Comparison of ENCODE assay signal across 8 cellular contexts in the genomic region with DNA sequence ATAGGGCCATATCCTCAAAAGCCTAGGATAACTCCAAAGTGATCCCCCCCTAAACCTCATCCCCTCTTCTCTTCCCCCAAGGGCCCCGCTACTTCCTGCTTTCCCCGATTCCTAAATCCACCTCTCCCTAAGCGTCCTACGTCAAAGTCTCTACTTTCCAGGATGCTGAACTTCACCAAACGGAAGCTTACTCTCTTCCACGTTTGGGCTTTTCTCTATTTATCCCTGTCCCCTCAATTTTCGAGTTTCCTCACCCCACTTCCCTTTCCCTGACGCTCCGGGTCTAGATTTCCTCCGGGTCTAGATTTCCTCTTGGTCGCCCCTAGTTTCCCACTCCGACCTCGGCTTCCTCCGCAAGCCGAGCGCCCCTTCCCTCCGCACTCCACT. TPM values are rescaled to one million over a fixed set of nuclear protein-coding genes. Genes with fewer than 3 reads are reported as not detected.
DNase-seq lines count a peak whose midpoint lies in the region; ATAC-seq and TF ChIP-seq lines count a peak whose summit lies in the region.

No MANE protein-coding gene starts in this region.

- no peak for TF ChIP-seq POLR2A in thyroid gland (IDR thresholded peaks at IDR 0.05)

- WGBS in thyroid gland, 2 donors, result 1% methylated on average over 17 of the region's 17 CpGs

- ATAC-seq in left lung (peak; percentile 13), HG03108 (IDR thresholded peaks at IDR 0.05; ENCODE audit: unreplicated experiment) (no peak)
- no peak for ATAC-seq in activated CD4-positive, CD25-positive, alpha-beta regulatory T cell treated with anti-CD3 and anti-CD28 coated beads, Interleukin-2, amount 50 U/mL, for 24 hours

- H3K9me3 ChIP-seq in left lung (no peaks in the 10 kb centered on the region), thyroid gland (no peaks in the 10 kb centered on the region)

- no peaks in the 10 kb centered on the region for H3K36me3 ChIP-seq in left lung
- no peaks in the 10 kb centered on the region for H3K36me3 ChIP-seq in thyroid gland

- TF ChIP-seq CTCF in left lung (IDR thresholded peaks at IDR 0.05), result no peak
- TF ChIP-seq CTCF in thyroid gland (IDR thresholded peaks at IDR 0.05), result no peak

- intact Hi-C loops in left lung (cut with DNase I), result no loop called here
- intact Hi-C loops in thyroid gland (cut with DNase I), result no loop called here

- H3K27me3 ChIP-seq in left lung, result no peaks in the 10 kb centered on the region
- H3K27me3 ChIP-seq in thyroid gland, result no peaks in the 10 kb centered on the region

- peaks cover 9 to 35% of the 10 kb centered on the region in 2 donors for H3K4me1 ChIP-seq in left lung
- H3K4me1 ChIP-seq in thyroid gland, result peaks cover 12 to 19% of the 10 kb centered on the region in 2 donors

- in situ Hi-C loops in T47D (cut with HindIII; ENCODE audit: low pct_unique_long_range_greater_than_20kb, low sequenced_read_pairs), result no loop called here

- H3K4me3 ChIP-seq in left lung (peak overlapping the region; percentile 88 to 94), thyroid gland (replicated peaks in 1 of 3) (peak overlapping the region; percentile 65 to 93 (median 84))

- H3K27ac ChIP-seq in left lung (peak overlapping the region; percentile 97 to 100), thyroid gland (peak overlapping the region; percentile 94 to 97 (median 97))

- DNase-seq in EL (peak; percentile 30), MV-4-11 (lab: John Stamatoyannopoulos, UW) (peak; percentile 15), T47D (ENCODE audit: low read depth in 1 of 2, low spot score in 1 of 2) (peak; percentile 7 to 17), left lung (no peak), thyroid gland (no peak), cortex of kidney (lab: John Stamatoyannopoulos, UW) (no peak)

RNA-seq across cellular contexts. Expression of a gene that starts 0.5 kb away (rescaled TPM):
- 10 to 100 TPM; 19.7 to 22.1 TPM for total RNA-seq in left lung
- 10 to 100 TPM; 29.4 to 44.6 (median 35.9) TPM for total RNA-seq in thyroid gland

RNA-seq across cellular contexts. Expression of a gene that starts 12.6 kb away (rescaled TPM):
- total RNA-seq in left lung (under 1 TPM; 0.05 to 0.06 TPM), thyroid gland (not detected)

RNA-seq across cellular contexts. Expression of a gene that starts 38.7 kb away (rescaled TPM):
- total RNA-seq in left lung (not detected), thyroid gland (not detected)

Comparison
In these comparisons a context has a peak if more than half of its experiments do, and no peak if none do; other contexts are left out.
1. DNase-seq: peak in EL (single experiment), MV-4-11 (single experiment) and T47D (2 of 2); none in left lung (0 of 2), thyroid gland (0 of 2) and cortex of kidney (single experiment).